ENCODE assay signal across 9 cellular contexts in genomic region chr15:99435138-99435695, GRCh38.
DNase-seq lines count a peak whose midpoint lies in the region; ATAC-seq, FAIRE-seq and TF ChIP-seq lines count a peak whose summit lies in the region.
"Had no signal": no experiment of that assay in that cellular context is flagged by ENCODE, and none has a peak within 500 bp of the region (broad histone marks: within the 10 kb centered on the region; RNA-seq: fewer than 3 reads in every experiment).

No MANE protein-coding gene starts in this region.

- intact Hi-C loops in posterior vena cava (cut with DNase I), result no loop called here

- peak overlapping the region; percentile 76 for H3K27ac ChIP-seq in epithelial cell of prostate

- TF ChIP-seq POLR2A in GM12891 (IDR thresholded peaks at IDR 0.05; ENCODE audit: low read depth, low read length), result no peak

- ATAC-seq in GM21786 (IDR thresholded peaks at IDR 0.05; ENCODE audit: unreplicated experiment) (peak; percentile 50), HG02588 (IDR thresholded peaks at IDR 0.05; ENCODE audit: unreplicated experiment) (no peak), GM18873 (IDR thresholded peaks at IDR 0.05; ENCODE audit: low FRiP score, unreplicated experiment) (no peak)

- DNase-seq in NCI-H2171 treated with DMSO at 0.1 percent for 48 hours (lab: John Stamatoyannopoulos, UW) (peak; percentile 75), epithelial cell of prostate (ENCODE audit: low read depth, low spot score) (peak; percentile 24), posterior vena cava (ENCODE audit: low spot score) (peak; percentile 75), MV-4-11 (lab: John Stamatoyannopoulos, UW) (no peak), GM12891 (ENCODE audit: insufficient read length, low spot score) (no peak)

- no peak for FAIRE-seq in GM12891 (lab: Jason Lieb, UNC)
- FAIRE-seq: astrocyte had no signal

TF ChIP-seq in GM12891, 5 proteins besides CTCF, POLR2A, EP300 and RAD21:
- TF ChIP-seq SPI1 (IDR thresholded peaks at IDR 0.05; ENCODE audit: low read depth, low read length), result no peak
- no peak for TF ChIP-seq TAF1 (IDR thresholded peaks at IDR 0.05; ENCODE audit: low read depth, low read length)
- TF ChIP-seq POU2F2 (IDR thresholded peaks at IDR 0.05; ENCODE audit: low read depth, low read length), result no peak
- no peak for TF ChIP-seq PAX5 (IDR thresholded peaks at IDR 0.05; ENCODE audit: insufficient read depth, low read length, severe bottlenecking)
- TF ChIP-seq POLR2AphosphoS5 (IDR thresholded peaks at IDR 0.05; ENCODE audit: low read depth, low read length), result no peak

Comparison
In these comparisons a context has a peak if more than half of its experiments do, and no peak if none do; other contexts are left out.
1. DNase-seq: peak in NCI-H2171 treated with DMSO at 0.1 percent for 48 hours (single experiment), epithelial cell of prostate (single experiment) and posterior vena cava (single experiment); none in MV-4-11 (single experiment) and GM12891 (single experiment).